In genomic region chr7:53756946-53757345, GRCh38 we compare ENCODE assay signal across 21 cellular contexts.
"Had no signal": no experiment of that assay in that cellular context is flagged by ENCODE, and none has a peak within 500 bp of the region (broad histone marks: within the 10 kb centered on the region; RNA-seq: fewer than 3 reads in every experiment).

No MANE protein-coding gene starts in this region.

- H3K9me3 ChIP-seq: colonic mucosa, esophagus muscularis mucosa, gastrocnemius medialis had no signal

- H3K36me3 ChIP-seq: colonic mucosa, esophagus muscularis mucosa, gastrocnemius medialis, heart right ventricle, left lung, lower lobe of right lung had no signal

- H3K4me3 ChIP-seq: colonic mucosa, esophagus muscularis mucosa, gastrocnemius medialis, heart right ventricle, left lung, lower lobe of right lung, mucosa of descending colon had no signal

- DNase-seq: colonic mucosa; cortex of kidney; effector CD4-positive, alpha-beta T cell; effector memory CD4-positive, alpha-beta T cell; foreskin melanocyte; gastrocnemius medialis; glutamatergic neuron; head of caudate nucleus; heart right ventricle; hippocampal formation; left cardiac atrium; left lung; left ventricle myocardium superior; lower lobe of right lung; mesenchymal stem cell; mucosa of descending colon; naive B cell had no signal

- H3K27me3 ChIP-seq: colonic mucosa, esophagus muscularis mucosa, gastrocnemius medialis, heart right ventricle, left lung had no signal

- FAIRE-seq: endothelial cell of umbilical vein, islet of Langerhans, keratinocyte had no signal

- ATAC-seq: gastrocnemius medialis, heart right ventricle, left cardiac atrium, left lung, left ventricle myocardium superior, lower lobe of right lung, mucosa of descending colon had no signal

- H3K4me1 ChIP-seq: colonic mucosa, esophagus muscularis mucosa, gastrocnemius medialis, heart right ventricle, left lung, lower lobe of right lung had no signal

- H3K27ac ChIP-seq: colonic mucosa, esophagus muscularis mucosa, gastrocnemius medialis, heart right ventricle, left lung, lower lobe of right lung had no signal
